9 cellular contexts compared by ENCODE assay signal in the genomic region with DNA sequence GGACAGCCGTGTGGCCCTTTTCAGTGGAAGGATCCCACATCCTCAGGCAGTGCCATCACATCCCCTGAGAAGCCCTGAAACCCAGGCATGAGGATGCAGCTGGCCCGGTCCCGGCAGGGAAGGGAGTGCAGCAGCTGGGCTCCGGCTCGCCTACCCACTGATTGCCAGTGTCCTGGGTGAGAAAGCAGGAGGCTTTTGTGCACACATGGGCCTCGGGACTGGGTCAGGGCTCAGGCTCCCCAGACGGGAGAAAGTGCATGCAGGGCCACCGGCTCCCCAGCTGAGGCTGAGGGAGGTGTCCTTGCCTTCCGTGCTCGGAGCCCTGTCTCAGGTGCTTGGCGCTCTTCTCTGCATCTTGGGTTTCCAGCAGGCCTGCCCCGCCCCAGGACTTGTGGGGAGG. TPM values are rescaled to one million over a fixed set of nuclear protein-coding genes. Genes with fewer than 3 reads are reported as not detected.
DNase-seq lines count a peak whose midpoint lies in the region; ATAC-seq, FAIRE-seq and TF ChIP-seq lines count a peak whose summit lies in the region.
"Not testable (repeated sequence)": the region's sequence is repeated elsewhere in the genome, so short reads cannot be mapped to it uniquely, and the experiment has no call there.
"Had no signal": no experiment of that assay in that cellular context is flagged by ENCODE, and none has a peak within 500 bp of the region (broad histone marks: within the 10 kb centered on the region; RNA-seq: fewer than 3 reads in every experiment).

No MANE protein-coding gene starts in this region.

- POLR2A ChIA-PET in K562 (lab: Yijun Ruan, JAX): not testable (repeated sequence)

- H3K4me1 ChIP-seq in RWPE2 (ENCODE audit: insufficient read depth, poor library complexity, severe bottlenecking); K562 (replicated peaks in 1 of 2; ENCODE audit: control insufficient read depth in 2 of 2, insufficient read depth in 2 of 2, low read length in 2 of 2); lower lobe of right lung; pancreas; spleen: not testable (repeated sequence)

- not testable (repeated sequence) for H3K27me3 ChIP-seq in RWPE2 (ENCODE audit: insufficient read depth, poor library complexity, severe bottlenecking); lower lobe of right lung (ENCODE audit: low read depth); pancreas
- H3K27me3 ChIP-seq in K562 (ENCODE audit: control insufficient read depth in 2 of 2, insufficient read depth in 2 of 2, low read length in 2 of 2): peaks cover 4 to 36% of the 10 kb centered on the region in 2 experiments; a peak in 3 of 5 replicates
- H3K27me3 ChIP-seq in spleen (replicated peaks in 1 of 7): peaks cover 0 to 25% (median 0%) of the 10 kb centered on the region in 7 donors

- not testable (repeated sequence) for TF ChIP-seq EP300 in K562 (IDR thresholded peaks at IDR 0.05; ENCODE audit: low read length)

- not testable (repeated sequence) for H3K4me3 ChIP-seq in RWPE2 (ENCODE audit: severe bottlenecking); K562; lower lobe of right lung; pancreas; spleen

- ATAC-seq in RWPE2 (ENCODE audit: low read depth); Right ventricle myocardium superior (ENCODE audit: poor library complexity); left lobe of liver; lower lobe of right lung; pancreas: not testable (repeated sequence)
- ATAC-seq in K562: peak; percentile 14; the same call in 2 of the 3 replicates

- TF ChIP-seq RAD21 in K562 (CRISPR knock-in tag; conservative IDR thresholded peaks at IDR 0.05 in 1 of 2, IDR thresholded peaks at IDR 0.05 in 1 of 2): not testable (repeated sequence)

- CTCF ChIA-PET in K562 (lab: Yijun Ruan, JAX; ENCODE audit: low intra/inter-chr PET ratio): not testable (repeated sequence)

- H4K20me1 ChIP-seq in K562 (replicated peaks; ENCODE audit: control insufficient read depth, insufficient read depth, low read length): peaks cover 12% of the 10 kb centered on the region

- 1% methylated on average over 7 of the region's 12 CpGs for WGBS in K562 (ENCODE audit: insufficient coverage, low coverage, missing lambda C conversion rate)
- 70 to 74% methylated on average over 10 to 12 of the region's 12 CpGs for WGBS in pancreas, 2 donors
- WGBS in spleen, 5 donors: 75 to 88% (median 80%) methylated on average over 6 to 12 of the region's 12 CpGs; no CpG with 5 or more reads in 1 of the 5 donors

- H3K4me2 ChIP-seq in K562 (ENCODE audit: insufficient read depth, low read length): not testable (repeated sequence)

- not testable (repeated sequence) for H3K9ac ChIP-seq in K562 (ENCODE audit: insufficient read depth in 1 of 2, low read depth in 2 of 2, low read length in 2 of 2)

- H3K9me3 ChIP-seq in RWPE2 (ENCODE audit: severe bottlenecking); K562 (replicated peaks; ENCODE audit: control insufficient read depth, insufficient read depth, low read depth, low read length); lower lobe of right lung; pancreas; spleen: not testable (repeated sequence)

- H2AFZ ChIP-seq in K562 (ENCODE audit: low read depth, low read length): not testable (repeated sequence)

- not testable (repeated sequence) for TF ChIP-seq CTCF in RWPE2 (IDR thresholded peaks at IDR 0.05; ENCODE audit: poor library complexity, severe bottlenecking); K562 (IDR thresholded peaks at IDR 0.05 in 2 of 3, conservative IDR thresholded peaks at IDR 0.05 in 1 of 3; ENCODE audit: insufficient read depth in 2 of 3, low read depth in 1 of 3, low read length in 3 of 3); lower lobe of right lung (IDR thresholded peaks at IDR 0.05); pancreas (IDR thresholded peaks at IDR 0.05); spleen (IDR thresholded peaks at IDR 0.05 in 8 of 11, conservative IDR thresholded peaks at IDR 0.05 in 3 of 11)

- H3K27ac ChIP-seq in RWPE2 (ENCODE audit: poor library complexity, severe bottlenecking); K562 (ENCODE audit: extremely low read depth, low read depth, low read length); lower lobe of right lung; pancreas; spleen: not testable (repeated sequence)

- in situ Hi-C loops in K562 (cut with MboI): not testable (repeated sequence)

- not testable (repeated sequence) for H3K79me2 ChIP-seq in K562 (ENCODE audit: control insufficient read depth, insufficient read depth, low read length)

- not testable (repeated sequence) for H3K9me1 ChIP-seq in K562 (ENCODE audit: control insufficient read depth, insufficient read depth, low read length)

- not testable (repeated sequence) for TF ChIP-seq POLR2A in K562 (conservative IDR thresholded peaks at IDR 0.05); spleen (IDR thresholded peaks at IDR 0.05)

- peak; percentile 67 for FAIRE-seq in K562 (lab: Jason Lieb, UNC)
- FAIRE-seq in pancreas (lab: Jason Lieb, UNC): not testable (repeated sequence)

- not testable (repeated sequence) for BruUV-seq in K562 (replicated peaks; lab: Mats Ljungman, UMichigan)

- H3K36me3 ChIP-seq in RWPE2 (ENCODE audit: low read depth); K562 (ENCODE audit: control insufficient read depth, insufficient read depth, low read length); lower lobe of right lung; pancreas; spleen: not testable (repeated sequence)

- DNase-seq in RWPE2 (ENCODE audit: low spot score): peak; percentile 24
- DNase-seq in K562 (ENCODE audit: extremely low read depth in 1 of 4, low spot score in 3 of 4): not testable (repeated sequence)
- peak; percentile 26 for DNase-seq in Right ventricle myocardium superior
- DNase-seq in left lobe of liver (ENCODE audit: low spot score): peak; percentile 31
- DNase-seq in lower lobe of right lung: peak; percentile 23
- DNase-seq in pancreas: peak in 4 of 6 donors; percentile 3 to 28 (median 6)
- DNase-seq in spleen: peak; percentile 67

- intact Hi-C loops in K562 (cut with micrococcal nuclease); Right ventricle myocardium superior (cut with DNase I); lower lobe of right lung (cut with DNase I); pancreas (cut with DNase I); spleen (cut with DNase I; ENCODE audit: low total_unique reads): not testable (repeated sequence)

RNA-seq across cellular contexts. Expression of gene PRODH, which starts 23.6 kb away (rescaled TPM):
- total RNA-seq in K562 (2011; cell fraction: chromatin; rRNA removed; ENCODE audit: low replicate concordance): 0.09 and 0.23 TPM in 2 replicates
- total RNA-seq in K562 (2011; cell fraction: nucleolus; rRNA removed): 0.17 TPM in 1 of 2 replicates, not detected in the other
- not detected in 2 replicates for total RNA-seq in K562 (2011; cell fraction: nucleoplasm; rRNA removed)
- total RNA-seq in K562 (2014; rRNA removed) (not detected in 2 replicates), K562 (2014; rRNA removed; fragmentation: Illumina TruSeq; extraction: Trizol) (not detected in 2 replicates), K562 (2015; rRNA removed; fragmentation: Illumina TruSeq; extraction: Trizol) (not detected in 2 replicates), K562 (2021) (not detected in 2 replicates), Right ventricle myocardium superior (11.9 TPM), left lobe of liver (35.6 TPM), lower lobe of right lung (33.9 TPM), pancreas (1 to 10 TPM in 2 of 6 donors, under 1 TPM in 4; 0.35 to 4.1 (median 0.78) TPM), spleen (1 to 10 TPM in 3 of 7 donors, under 1 TPM in 1, not detected in 3; 0.66 to 4.0 (median 1.5) TPM)
- polyA plus RNA-seq in K562 (2011; rRNA removed) (0.11 TPM in 1 of 2 replicates, not detected in the other), K562 (2014; fragmentation: Illumina TruSeq; extraction: Trizol) (not detected in 2 replicates), K562 (2014; fragmentation: Nextera tagmentation; extraction: Ambion mirVana) (not detected), K562 (2014; rRNA removed) (0.07 TPM in 1 of 2 replicates, not detected in the other), pancreas (1 to 10 TPM in 1 of 2 donors, under 1 TPM in 1; 0.65 to 1.7 TPM), spleen (under 1 TPM; 0.55 to 0.70 (median 0.63) TPM)
- 0.03 TPM in 1 of 2 replicates, not detected in the other for polyA plus RNA-seq in K562 (2011; cell fraction: cytosol; rRNA removed)
- 0.26 TPM in 1 of 2 replicates, not detected in the other for polyA plus RNA-seq in K562 (2011; cell fraction: nucleus; rRNA removed)
- 0.01 TPM in 1 of 2 replicates, not detected in the other for polyA plus RNA-seq in K562 (2012)
- polyA minus RNA-seq in K562 (2011; rRNA and poly(A)+ RNA removed): not detected in 2 replicates
- not detected in 2 replicates for polyA minus RNA-seq in K562 (2011; cell fraction: cytosol; rRNA and poly(A)+ RNA removed)
- 0.40 TPM in 1 of 2 replicates, not detected in the other for polyA minus RNA-seq in K562 (2011; cell fraction: nucleus; rRNA and poly(A)+ RNA removed)
- total RNA-seq: CD4-positive, alpha-beta T cell had no signal

RNA-seq across cellular contexts. Expression of gene DGCR6, which starts 53.6 kb away (rescaled TPM):
- total RNA-seq in K562 (2011; cell fraction: chromatin; rRNA removed; ENCODE audit: low replicate concordance): 3.8 and 8.7 TPM in 2 replicates
- total RNA-seq in K562 (2011; cell fraction: nucleolus; rRNA removed): 9.1 and 10.7 TPM in 2 replicates
- 5.1 and 6.2 TPM in 2 replicates for total RNA-seq in K562 (2011; cell fraction: nucleoplasm; rRNA removed)
- total RNA-seq in K562 (2014; rRNA removed): 1.9 and 2.9 TPM in 2 replicates
- 1.3 and 1.4 TPM in 2 replicates for total RNA-seq in K562 (2014; rRNA removed; fragmentation: Illumina TruSeq; extraction: Trizol)
- total RNA-seq in K562 (2015; rRNA removed; fragmentation: Illumina TruSeq; extraction: Trizol): 0.60 and 1.4 TPM in 2 replicates
- total RNA-seq in K562 (2021): 2.0 and 2.7 TPM in 2 replicates
- polyA plus RNA-seq in K562 (2011; rRNA removed): 1.5 and 1.8 TPM in 2 replicates
- 1.7 and 3.2 TPM in 2 replicates for polyA plus RNA-seq in K562 (2011; cell fraction: cytosol; rRNA removed)
- polyA plus RNA-seq in K562 (2011; cell fraction: nucleus; rRNA removed): 9.6 and 11.7 TPM in 2 replicates
- polyA plus RNA-seq in K562 (2012): 1.1 and 2.2 TPM in 2 replicates
- 0.79 and 2.0 TPM in 2 replicates for polyA plus RNA-seq in K562 (2014; fragmentation: Illumina TruSeq; extraction: Trizol)
- under 1 TPM in 1 of 2 experiments, not detected in 1; 0.32 TPM for polyA plus RNA-seq in K562 (2014; fragmentation: Nextera tagmentation; extraction: Ambion mirVana)
- 2.4 and 3.8 TPM in 2 replicates for polyA plus RNA-seq in K562 (2014; rRNA removed)
- polyA minus RNA-seq in K562 (2011; rRNA and poly(A)+ RNA removed): 0.70 and 1.1 TPM in 2 replicates
- 1.5 and 2.7 TPM in 2 replicates for polyA minus RNA-seq in K562 (2011; cell fraction: cytosol; rRNA and poly(A)+ RNA removed)
- polyA minus RNA-seq in K562 (2011; cell fraction: nucleus; rRNA and poly(A)+ RNA removed): 7.1 and 8.0 TPM in 2 replicates
- total RNA-seq in Right ventricle myocardium superior: 13.8 TPM
- total RNA-seq in left lobe of liver: 4.2 TPM
- 4.5 TPM for total RNA-seq in lower lobe of right lung
- 1 to 10 TPM in 4 of 6 donors, under 1 TPM in 2; 0.76 to 4.1 (median 1.7) TPM for total RNA-seq in pancreas
- 1 to 10 TPM; 2.2 to 2.6 TPM for polyA plus RNA-seq in pancreas
- 1 to 10 TPM; 1.0 to 5.3 (median 1.8) TPM for total RNA-seq in spleen
- 1 to 10 TPM in 2 of 3 donors, under 1 TPM in 1; 0.46 to 1.4 (median 1.0) TPM for polyA plus RNA-seq in spleen
- polyA plus RNA-seq: HepG2 had no signal
